8 cellular contexts compared by ENCODE assay signal in genomic region chr16:56279132-56279531, GRCh38.
DNase-seq lines count a peak whose midpoint lies in the region; ATAC-seq and TF ChIP-seq lines count a peak whose summit lies in the region.

No MANE protein-coding gene starts in this region.

- peak overlapping the region in 1 of 2 donors; percentile 12 for H3K27ac Mint-ChIP-seq in activated naive CD4-positive, alpha-beta T cell treated with anti-CD3 and anti-CD28 coated beads, Interleukin-2, amount 50 U/mL, for 72 hours
- H3K27ac Mint-ChIP-seq in glutamatergic neuron (ENCODE audit: unreplicated experiment) = no peak overlapping the region

- peaks cover 0 to 3% of the 10 kb centered on the region in 2 donors for H3K36me3 Mint-ChIP-seq in activated naive CD4-positive, alpha-beta T cell treated with anti-CD3 and anti-CD28 coated beads, Interleukin-2, amount 50 U/mL, for 72 hours
- peaks cover 20% of the 10 kb centered on the region for H3K36me3 Mint-ChIP-seq in glutamatergic neuron (ENCODE audit: unreplicated experiment)

- peaks cover 46% of the 10 kb centered on the region for H3K4me1 Mint-ChIP-seq in glutamatergic neuron (ENCODE audit: low read depth, unreplicated experiment)

- peaks cover 0 to under 1% of the 10 kb centered on the region in 2 donors for H3K9me3 Mint-ChIP-seq in activated naive CD4-positive, alpha-beta T cell treated with anti-CD3 and anti-CD28 coated beads, Interleukin-2, amount 50 U/mL, for 72 hours
- H3K9me3 Mint-ChIP-seq in glutamatergic neuron (ENCODE audit: unreplicated experiment) = peaks cover 18% of the 10 kb centered on the region

- DNase-seq in T-helper 1 cell (peak in 3 of 5 donors; percentile 9 to 75 (median 28)), glutamatergic neuron (no peak), EL (no peak), DMS53 treated with DMSO at 0.1 percent for 48 hours (lab: John Stamatoyannopoulos, UW; ENCODE audit: unreplicated experiment) (no peak)
- peak in 1 of 2 donors; percentile 45 for DNase-seq in activated naive CD4-positive, alpha-beta T cell treated with anti-CD3 and anti-CD28 coated beads, Interleukin-2, amount 50 U/mL, for 72 hours (ENCODE audit: low spot score in 2 of 2)
- peak; percentile 53 for DNase-seq in stimulated activated CD4-positive, alpha-beta T cell treated with anti-CD3 and anti-CD28 coated beads, Interleukin-4, amount 100 ng/mL, for 24 hours

- peaks cover 8% of the 10 kb centered on the region for H3K27me3 Mint-ChIP-seq in glutamatergic neuron (ENCODE audit: unreplicated experiment)

- ATAC-seq in GM19372 (IDR thresholded peaks at IDR 0.05; ENCODE audit: low read depth, unreplicated experiment) (peak; percentile 57), HG03139 (IDR thresholded peaks at IDR 0.05; ENCODE audit: unreplicated experiment) (no peak)
- peak; percentile 92 to 99 for ATAC-seq in activated naive CD4-positive, alpha-beta T cell treated with anti-CD3 and anti-CD28 coated beads, Interleukin-2, amount 50 U/mL, for 72 hours

- TF ChIP-seq CTCF in glutamatergic neuron (IDR thresholded peaks at IDR 0.05; ENCODE audit: partially characterized antibody, unreplicated experiment) = no peak

- H3K4me3 Mint-ChIP-seq in glutamatergic neuron (ENCODE audit: unreplicated experiment) = no peak overlapping the region

Comparison
In these comparisons a context has a peak if more than half of its experiments do, and no peak if none do; other contexts are left out.
1. DNase-seq: peak in T-helper 1 cell (3 of 5) and stimulated activated CD4-positive, alpha-beta T cell treated with anti-CD3 and anti-CD28 coated beads, Interleukin-4, amount 100 ng/mL, for 24 hours (single experiment); none in glutamatergic neuron (single experiment), EL (single experiment) and DMS53 treated with DMSO at 0.1 percent for 48 hours (single experiment).